ENCODE assay signal across 8 cellular contexts in genomic region chr1:93909146-93910050, GRCh38. TPM values are rescaled to one million over a fixed set of nuclear protein-coding genes. Genes with fewer than 3 reads are reported as not detected.
DNase-seq lines count a peak whose midpoint lies in the region; ATAC-seq and TF ChIP-seq lines count a peak whose summit lies in the region.

GCLM (minus strand) TSS chr1:93909430; CDS start chr1:93909163, 267 bp downstream.

- peak within 1 kb of the TSS; percentile 91 for H3K27ac ChIP-seq in adipose tissue (ENCODE audit: low read depth, low read length)
- H3K27ac ChIP-seq in heart right ventricle: peak within 1 kb of the TSS; percentile 38 to 97 (median 88)
- H3K27ac ChIP-seq in upper lobe of right lung: peak within 1 kb of the TSS; percentile 82

- 1% methylated on average over 73 to 101 of the region's 102 CpGs for whole genome bisulfite sequencing in adipose tissue, 3 donors
- WGBS in heart right ventricle, 2 donors: 1% methylated on average over 98 to 102 of the region's 102 CpGs

- H3K4me3 ChIP-seq in heart right ventricle: peak within 1 kb of the TSS; percentile 23 to 100 (median 85)
- H3K4me3 ChIP-seq in upper lobe of right lung: peak within 1 kb of the TSS; percentile 85

- peaks cover 6 to 40% (median 16%) of the 10 kb centered on the region in 9 donors for H3K4me1 ChIP-seq in heart right ventricle
- H3K4me1 ChIP-seq in upper lobe of right lung: peaks cover 15% of the 10 kb centered on the region

- TF ChIP-seq CTCF in GM12873 (IDR thresholded peaks at IDR 0.05; ENCODE audit: insufficient read depth, low read depth, low read length, missing control alignments) (peak; percentile 92), heart right ventricle (IDR thresholded peaks at IDR 0.05) (peak; percentile 73 to 99 (median 92)), upper lobe of right lung (IDR thresholded peaks at IDR 0.05) (peak; percentile 87)

- ATAC-seq in HG02623 (IDR thresholded peaks at IDR 0.05; ENCODE audit: unreplicated experiment) (peak; percentile 91), heart right ventricle (peak; percentile 96 to 99 (median 98)), upper lobe of right lung (peak; percentile 99)

- intact Hi-C loops in heart right ventricle (cut with DNase I): loop anchor here in 2 of 10 donors (2.0 to 5.0 kb wide), 3 partner anchors 31 to 428 kb away; partner anchors contain the start of gene DNTTIP2 (in 1 of the 2)
- intact Hi-C loops in posterior cingulate gyrus (cut with DNase I): loop anchor here (1.0 to 2.0 kb wide), 2 partner anchors 30 to 61 kb away; partner anchors contain the start of gene DNTTIP2
- intact Hi-C loops in upper lobe of right lung (cut with DNase I): no loop called here

- H3K27me3 ChIP-seq in heart right ventricle (no peaks in the 10 kb centered on the region), upper lobe of right lung (no peaks in the 10 kb centered on the region)

- H3K36me3 ChIP-seq in heart right ventricle (no peaks in the 10 kb centered on the region), upper lobe of right lung (no peaks in the 10 kb centered on the region)

- DNase-seq in NCI-H1092 treated with DMSO at 0.1 percent for 48 hours (lab: John Stamatoyannopoulos, UW) (peak; percentile 85), T follicular helper cell (ENCODE audit: low read depth) (peak; percentile 81), heart right ventricle (peak; percentile 89 to 95), posterior cingulate gyrus (peak; percentile 78 to 98 (median 86)), upper lobe of right lung (peak; percentile 97)

- peaks cover 0 to 14% (median 4%) of the 10 kb centered on the region in 11 donors for H3K9me3 ChIP-seq in heart right ventricle
- peaks cover 4% of the 10 kb centered on the region for H3K9me3 ChIP-seq in upper lobe of right lung

RNA-seq across cellular contexts. Expression of gene GCLM, which starts in this region (rescaled TPM):
- polyA plus RNA-seq in adipose tissue (10 to 100 TPM in 1 of 3 donors, 1 to 10 TPM in 2; 3.7 to 14.8 (median 4.9) TPM), heart right ventricle (1 to 10 TPM; 1.9 to 4.4 TPM)
- total RNA-seq in heart right ventricle (10 to 100 TPM in 7 of 10 donors, 1 to 10 TPM in 3; 7.6 to 15.5 (median 10.6) TPM), upper lobe of right lung (24.5 TPM)

Comparison
In these comparisons a context has a peak if more than half of its experiments do, and no peak if none do; other contexts are left out.
1. Peak in every context shown above with its lines: DNase-seq, ATAC-seq, H3K4me3 ChIP-seq and H3K27ac ChIP-seq.